Comparison of ENCODE assay signal across 1 cellular context in genomic region chr1:196459383-196459782, GRCh38.
TF ChIP-seq lines count a peak whose summit lies in the region.

No MANE protein-coding gene starts in this region.

TF ChIP-seq in liver, 16 proteins besides CTCF, POLR2A, EP300 and RAD21 (continued from another document):
- TF ChIP-seq REST (IDR thresholded peaks at IDR 0.05) (no peak), GABPA (IDR thresholded peaks at IDR 0.05 in 1 of 2, conservative IDR thresholded peaks at IDR 0.05 in 1 of 2) (no peak), JUND (IDR thresholded peaks at IDR 0.05) (no peak), MAX (IDR thresholded peaks at IDR 0.05) (peak; percentile 41), YY1 (IDR thresholded peaks at IDR 0.05) (peak; percentile 38)
